8 cellular contexts compared by ENCODE assay signal in the genomic region with DNA sequence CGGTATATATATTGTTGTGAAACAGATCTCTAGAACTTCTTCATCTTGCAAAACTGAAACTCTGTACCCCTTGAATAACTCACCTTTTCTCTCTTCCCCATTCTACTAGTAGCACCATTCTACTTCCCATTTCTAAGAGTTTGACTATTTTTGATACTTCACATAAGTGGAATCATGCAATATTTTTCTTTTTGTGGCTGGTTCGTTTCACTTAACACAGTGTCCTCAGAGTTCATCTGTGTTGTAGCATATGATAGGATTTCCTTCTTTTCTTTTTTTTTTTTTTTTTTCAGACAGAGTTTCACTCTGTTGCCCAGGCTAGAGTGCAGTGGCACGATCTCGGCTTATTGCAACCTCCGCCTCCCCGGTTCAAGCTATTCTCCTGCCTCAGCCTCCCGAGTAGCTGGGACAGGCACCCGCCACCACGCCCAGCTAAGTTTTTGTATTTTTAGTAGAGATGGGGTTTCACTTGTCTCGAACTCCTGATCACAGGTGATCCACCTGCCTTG. TPM values are rescaled to one million over a fixed set of nuclear protein-coding genes. Genes with fewer than 3 reads are reported as not detected.
A peak's percentile ranks its signal among the peaks of the same experiment; 100 is the strongest.
DNase-seq lines count a peak whose midpoint lies in the region; ATAC-seq and TF ChIP-seq lines count a peak whose summit lies in the region.
"Not testable (repeated sequence)": the region's sequence is repeated elsewhere in the genome, so short reads cannot be mapped to it uniquely, and the experiment has no call there.

No MANE protein-coding gene starts in this region.

- H3K27me3 ChIP-seq in transverse colon: not testable (repeated sequence)

- WGBS in transverse colon (ENCODE audit: low coverage in 1 of 2), 2 donors: 74 to 90% methylated on average over 6 to 10 of the region's 10 CpGs

- not testable (repeated sequence) for TF ChIP-seq CTCF in transverse colon (IDR thresholded peaks at IDR 0.05)

- not testable (repeated sequence) for H3K4me3 Mint-ChIP-seq in activated T-helper 17 cell treated with anti-CD3 and anti-CD28 coated beads, Interleukin-2, amount 50 U/mL, for 72 hours

- TF ChIP-seq EP300 in transverse colon (IDR thresholded peaks at IDR 0.05; ENCODE audit: low read depth): not testable (repeated sequence)

- intact Hi-C loops in transverse colon (cut with DNase I; ENCODE audit: low total_unique reads): not testable (repeated sequence)

- not testable (repeated sequence) for H3K27ac Mint-ChIP-seq in activated T-helper 17 cell treated with anti-CD3 and anti-CD28 coated beads, Interleukin-2, amount 50 U/mL, for 72 hours

- DNase-seq in NOMO-1 (lab: John Stamatoyannopoulos, UW; ENCODE audit: unreplicated experiment in 2 of 2): peak; percentile 94 to 99
- DNase-seq in transverse colon: not testable (repeated sequence)

- not testable (repeated sequence) for H3K9me3 ChIP-seq in transverse colon

- not testable (repeated sequence) for H3K9me3 Mint-ChIP-seq in activated T-helper 17 cell treated with anti-CD3 and anti-CD28 coated beads, Interleukin-2, amount 50 U/mL, for 72 hours

- H3K27ac ChIP-seq in transverse colon: peak overlapping the region; percentile 8 to 62 (median 42)

- ATAC-seq in GM18508 (IDR thresholded peaks at IDR 0.05; ENCODE audit: insufficient read depth, unreplicated experiment): peak; percentile 64
- ATAC-seq in GM19372 (IDR thresholded peaks at IDR 0.05; ENCODE audit: low read depth, unreplicated experiment): peak; percentile 91
- ATAC-seq in GM21723 (IDR thresholded peaks at IDR 0.05; ENCODE audit: unreplicated experiment): peak; percentile 92
- peak; percentile 83 for ATAC-seq in HG02943 (IDR thresholded peaks at IDR 0.05; ENCODE audit: low read depth, unreplicated experiment)
- peak; percentile 86 for ATAC-seq in HG03442 (IDR thresholded peaks at IDR 0.05; ENCODE audit: unreplicated experiment)
- ATAC-seq in activated T-helper 17 cell treated with anti-CD3 and anti-CD28 coated beads, Interleukin-2, amount 50 U/mL, for 72 hours (replicated peaks): peak; percentile 26

- H3K36me3 Mint-ChIP-seq in activated T-helper 17 cell treated with anti-CD3 and anti-CD28 coated beads, Interleukin-2, amount 50 U/mL, for 72 hours (ENCODE audit: low read depth): not testable (repeated sequence)

- not testable (repeated sequence) for TF ChIP-seq POLR2A in transverse colon (IDR thresholded peaks at IDR 0.05)

- in situ Hi-C loops in transverse colon (cut with MboI; ENCODE audit: low pct_ligation_motif_present in 1 of 4, low pct_unique_long_range_greater_than_20kb in 1 of 4, low sequenced_read_pairs in 3 of 4): not testable (repeated sequence)

- H3K4me1 Mint-ChIP-seq in activated T-helper 17 cell treated with anti-CD3 and anti-CD28 coated beads, Interleukin-2, amount 50 U/mL, for 72 hours: not testable (repeated sequence)

- H3K36me3 ChIP-seq in transverse colon: not testable (repeated sequence)

- not testable (repeated sequence) for H3K27me3 Mint-ChIP-seq in activated T-helper 17 cell treated with anti-CD3 and anti-CD28 coated beads, Interleukin-2, amount 50 U/mL, for 72 hours

- H3K4me1 ChIP-seq in transverse colon: not testable (repeated sequence)

- H3K4me3 ChIP-seq in transverse colon: not testable (repeated sequence)

RNA-seq across cellular contexts. Expression of a gene that starts 46.1 kb away (rescaled TPM):
- 1 to 10 TPM; 1.9 to 3.4 TPM for total RNA-seq in activated T-helper 17 cell treated with anti-CD3 and anti-CD28 coated beads, Interleukin-2, amount 50 U/mL, for 72 hours
- 10 to 100 TPM in 3 of 4 donors, 1 to 10 TPM in 1; 6.4 to 39.6 (median 14.3) TPM for total RNA-seq in transverse colon

Comparison
In these comparisons a context has a peak if more than half of its experiments do, and no peak if none do; other contexts are left out.
1. ATAC-seq: peak in every context shown above with its lines; median percentile 92 in GM21723; 91 in GM19372; 86 in HG03442; 83 in HG02943; 64 in GM18508; 26 in activated T-helper 17 cell treated with anti-CD3 and anti-CD28 coated beads, Interleukin-2, amount 50 U/mL, for 72 hours.